In genomic region chr1:155938220-155938627, GRCh38 we compare ENCODE assay signal across 8 cellular contexts. TPM values are rescaled to one million over a fixed set of nuclear protein-coding genes. Genes with fewer than 3 reads are reported as not detected.
DNase-seq lines count a peak whose midpoint lies in the region; ATAC-seq and TF ChIP-seq lines count a peak whose summit lies in the region.

No MANE protein-coding gene starts in this region.

- H3K27ac Mint-ChIP-seq in Caco-2 (ENCODE audit: unreplicated experiment) = no peak overlapping the region

- H3K27ac ChIP-seq in smooth muscle cell (ENCODE audit: low read depth) = no peak overlapping the region

- H3F3A ChIP-seq in smooth muscle cell (ENCODE audit: low read depth) = no peaks in the 10 kb centered on the region

- peaks cover 8% of the 10 kb centered on the region for H3K4me1 Mint-ChIP-seq in Caco-2 (ENCODE audit: low read depth, unreplicated experiment)

- CTCF ChIA-PET in Caco-2 (lab: Charles Lee) = interaction anchor here (0.5 to 1.6 kb wide), 17 partner anchors 13 to 616 kb away, joined by 3 to 29 read pairs (median 4); partner anchors contain the start of genes ARHGEF2 and RAB25

- in situ Hi-C loops in HAP-1 (cut with MboI; ENCODE audit: low sequenced_read_pairs) = loop anchor here (10.0 kb wide), 1 partner anchor 117 kb away; the partner anchor contains the start of genes LAMTOR2 and UBQLN4

- H3K9me3 ChIP-seq in Caco-2 = no peaks in the 10 kb centered on the region
- H3K9me3 ChIP-seq in HAP-1 = no peaks in the 10 kb centered on the region
- H3K9me3 ChIP-seq in adipocyte (ENCODE audit: control insufficient read depth, low read length) = no peaks in the 10 kb centered on the region
- H3K9me3 ChIP-seq in smooth muscle cell (replicated peaks; ENCODE audit: low read depth) = no peaks in the 10 kb centered on the region

- H3K4me2 ChIP-seq in smooth muscle cell = no peak overlapping the region

- H3K27me3 ChIP-seq in Caco-2 (replicated peaks; ENCODE audit: control insufficient read depth, insufficient read depth, low read length) (no peaks in the 10 kb centered on the region), HAP-1 (ENCODE audit: low read depth) (no peaks in the 10 kb centered on the region), adipocyte (replicated peaks; ENCODE audit: control insufficient read depth, insufficient read depth, low read length) (no peaks in the 10 kb centered on the region), smooth muscle cell (ENCODE audit: low read depth) (no peaks in the 10 kb centered on the region)

- peaks cover 4% of the 10 kb centered on the region for H4K20me1 ChIP-seq in smooth muscle cell (ENCODE audit: low read depth)

- WGBS in smooth muscle cell (ENCODE audit: low lambda C conversion rate) = 0% methylated on average over 1 of the region's 1 CpG

- no peak overlapping the region for H2AFZ ChIP-seq in smooth muscle cell (ENCODE audit: low read depth)

- intact Hi-C loops in Caco-2 (cut with micrococcal nuclease; ENCODE audit: unreplicated experiment) = loop anchor here (1.0 to 2.0 kb wide), 4 partner anchors 41 to 192 kb away; partner anchors contain the start of genes ARHGEF2 and UBQLN4

- POLR2A ChIA-PET in Caco-2 (lab: Charles Lee) = interaction anchor here (0.5 to 0.6 kb wide), 2 partner anchors 10 to 111 kb away, joined by 3 to 4 read pairs; no protein-coding TSS in a partner anchor

- BruUV-seq in Caco-2 (replicated peaks; lab: Mats Ljungman, UMichigan) = no TSS peak

- H3K4me1 ChIP-seq in Caco-2 (peaks cover 11% of the 10 kb centered on the region; the same call in 1 of the 2 replicates), HAP-1 (peaks cover 17% of the 10 kb centered on the region), adipocyte (ENCODE audit: control insufficient read depth, insufficient read depth, low read length) (peaks cover 3% of the 10 kb centered on the region), smooth muscle cell (ENCODE audit: low read depth) (peaks cover 4% of the 10 kb centered on the region)

- TF ChIP-seq CTCF in Caco-2 (IDR thresholded peaks at IDR 0.05; ENCODE audit: insufficient read depth in 1 of 2, low read depth in 1 of 2, low read length in 1 of 2, severe bottlenecking in 1 of 2, unreplicated experiment in 1 of 2) = peak; percentile 40 to 79
- TF ChIP-seq CTCF in smooth muscle cell (IDR thresholded peaks at IDR 0.05; ENCODE audit: borderline replicate concordance, insufficient read depth, poor library complexity, severe bottlenecking) = peak; percentile 33

- H3K9me3 Mint-ChIP-seq in Caco-2 (ENCODE audit: unreplicated experiment) = no peaks in the 10 kb centered on the region

- H3K27me3 Mint-ChIP-seq in Caco-2 (ENCODE audit: insufficient read depth, unreplicated experiment) = no peaks in the 10 kb centered on the region

- DNase-seq in Caco-2 (peak in 1 of 2 experiments; percentile 72), HAP-1 (ENCODE audit: low spot score in 2 of 2) (peak; percentile 47 to 74), NCI-H526 (lab: John Stamatoyannopoulos, UW) (peak; percentile 81 to 91), adipocyte (ENCODE audit: low read depth) (peak; percentile 63), hepatic stellate cell (ENCODE audit: low spot score) (peak; percentile 69), smooth muscle cell (lab: John Stamatoyannopoulos, UW; ENCODE audit: unreplicated experiment) (no peak), middle frontal gyrus (ENCODE audit: extremely low spot score, low spot score) (no peak)

- H3K9ac ChIP-seq in adipocyte (ENCODE audit: low read length) (no peak overlapping the region), smooth muscle cell (ENCODE audit: low read depth) (no peak overlapping the region)

- H3K4me3 Mint-ChIP-seq in Caco-2 (ENCODE audit: unreplicated experiment) = no peak overlapping the region

- H3K36me3 ChIP-seq in Caco-2 (ENCODE audit: control insufficient read depth, insufficient read depth, low read length) = 0 out of 2 replicates have a peak, but pooled peaks cover 1% of the 10 kb centered on the region
- peaks cover 8% of the 10 kb centered on the region for H3K36me3 ChIP-seq in HAP-1 (replicated peaks)
- no peaks in the 10 kb centered on the region for H3K36me3 ChIP-seq in adipocyte (ENCODE audit: control insufficient read depth, insufficient read depth, low read length, severe bottlenecking)
- no peaks in the 10 kb centered on the region for H3K36me3 ChIP-seq in smooth muscle cell (ENCODE audit: low read depth)

- peaks cover 9% of the 10 kb centered on the region for H3K79me2 ChIP-seq in smooth muscle cell (ENCODE audit: low read depth)

- peaks cover 22% of the 10 kb centered on the region for H3K36me3 Mint-ChIP-seq in Caco-2 (ENCODE audit: insufficient read depth, unreplicated experiment)

- no peak overlapping the region for H3K4me3 ChIP-seq in Caco-2 (ENCODE audit: low read depth, low read length)
- H3K4me3 ChIP-seq in HAP-1 = no peak overlapping the region
- no peak overlapping the region for H3K4me3 ChIP-seq in adipocyte (ENCODE audit: low read length)
- no peak overlapping the region for H3K4me3 ChIP-seq in smooth muscle cell

- no peak for ATAC-seq in GM18498 (IDR thresholded peaks at IDR 0.05; ENCODE audit: unreplicated experiment)

RNA-seq across cellular contexts. Expression of gene RXFP4, which starts 3.2 kb away (rescaled TPM):
- total RNA-seq in Caco-2 (2022) = not detected in 2 replicates
- not detected in 2 replicates for total RNA-seq in smooth muscle cell
- polyA plus RNA-seq in smooth muscle cell = 0.66 and 1.5 TPM in 2 replicates

RNA-seq across cellular contexts. Expression of gene KHDC4, which starts 4.0 kb away (rescaled TPM):
- total RNA-seq in Caco-2 (2022) (68.5 and 72.9 TPM in 2 replicates), smooth muscle cell (35.6 and 41.7 TPM in 2 replicates)
- 14.9 and 18.3 TPM in 2 replicates for polyA plus RNA-seq in smooth muscle cell

RNA-seq across cellular contexts. Expression of gene RIT1, which starts 27.1 kb away (rescaled TPM):
- total RNA-seq in Caco-2 (2022) = 21.9 and 23.0 TPM in 2 replicates
- 59.6 and 65.3 TPM in 2 replicates for total RNA-seq in smooth muscle cell
- polyA plus RNA-seq in smooth muscle cell = 63.6 and 64.4 TPM in 2 replicates

RNA-seq across cellular contexts. Expression of gene ARHGEF2, which starts 40.1 kb away (rescaled TPM):
- total RNA-seq in Caco-2 (2022) (46.9 and 60.3 TPM in 2 replicates), smooth muscle cell (30.2 and 58.0 TPM in 2 replicates)
- 21.0 and 24.2 TPM in 2 replicates for polyA plus RNA-seq in smooth muscle cell

Comparison
In these comparisons a context has a peak if more than half of its experiments do, and no peak if none do; other contexts are left out.
1. DNase-seq: peak in HAP-1 (2 of 2), NCI-H526 (2 of 2), adipocyte (single experiment) and hepatic stellate cell (single experiment); none in smooth muscle cell (single experiment) and middle frontal gyrus (single experiment).